Comparison of ENCODE assay signal across 13 cellular contexts in genomic region chr19:4295972-4296771, GRCh38. TPM values are rescaled to one million over a fixed set of nuclear protein-coding genes. Genes with fewer than 3 reads are reported as not detected.
DNase-seq lines count a peak whose midpoint lies in the region; ATAC-seq, FAIRE-seq and TF ChIP-seq lines count a peak whose summit lies in the region.
"Had no signal": no experiment of that assay in that cellular context is flagged by ENCODE, and none has a peak within 500 bp of the region (broad histone marks: within the 10 kb centered on the region; RNA-seq: fewer than 3 reads in every experiment).

No MANE protein-coding gene starts in this region.

- H3K9me3 ChIP-seq in endothelial cell of umbilical vein (replicated peaks; ENCODE audit: control insufficient read depth, insufficient read depth, low read length): no peaks in the 10 kb centered on the region

- no peaks in the 10 kb centered on the region for H3K4me1 ChIP-seq in endothelial cell of umbilical vein (ENCODE audit: control insufficient read depth, extremely low read depth, insufficient read depth, low read length)

- no TSS peak for BruUV-seq in endothelial cell of umbilical vein (replicated peaks; lab: Mats Ljungman, UMichigan)

- H3K4me3 ChIP-seq in endothelial cell of umbilical vein (replicated peaks in 1 of 3; ENCODE audit: insufficient read depth in 1 of 3, low read depth in 1 of 3, low read length in 3 of 3): no peak overlapping the region

- H2AFZ ChIP-seq in endothelial cell of umbilical vein (ENCODE audit: low read depth, low read length): no peak overlapping the region

- no peak for FAIRE-seq in endothelial cell of umbilical vein (lab: Jason Lieb, UNC)
- no peak for FAIRE-seq in HTR-8/SVneo (lab: Jason Lieb, UNC)

- dilution Hi-C loops in endothelial cell of umbilical vein (cut with MboI; ENCODE audit: extremely low pct_ligation_motif_present, low sequenced_read_pairs): no loop called here

- H3K9ac ChIP-seq in endothelial cell of umbilical vein (replicated peaks; ENCODE audit: extremely low read depth, insufficient read depth, low read length): no peak overlapping the region

- no peak overlapping the region for H3K4me2 ChIP-seq in endothelial cell of umbilical vein (ENCODE audit: insufficient read depth, low read length)

- H3K79me2 ChIP-seq in endothelial cell of umbilical vein (ENCODE audit: control insufficient read depth, insufficient read depth, low read length): no peaks in the 10 kb centered on the region

- no peaks in the 10 kb centered on the region for H4K20me1 ChIP-seq in endothelial cell of umbilical vein (replicated peaks; ENCODE audit: control insufficient read depth, extremely low read depth, insufficient read depth, low read length)

- no peaks in the 10 kb centered on the region for H3K36me3 ChIP-seq in endothelial cell of umbilical vein (ENCODE audit: control insufficient read depth in 2 of 2, extremely low read depth in 1 of 2, insufficient read depth in 2 of 2, low read length in 2 of 2)

- CTCF ChIA-PET in endothelial cell of umbilical vein (lab: Charles Lee): interaction anchor here (0.6 to 2.0 kb wide), 4 partner anchors 20 to 56 kb away, joined by 3 to 7 read pairs (median 5); no protein-coding TSS in a partner anchor

- POLR2A ChIA-PET in endothelial cell of umbilical vein (lab: Charles Lee): interaction anchor here (0.5 kb wide), 1 partner anchor 15 kb away, joined by 3 read pairs; no protein-coding TSS in a partner anchor

- peak; percentile 5 to 23 for DNase-seq in NCI-H526 (lab: John Stamatoyannopoulos, UW)
- no peak for DNase-seq in NCI-H526 treated with DMSO at 0.1 percent for 48 hours (lab: John Stamatoyannopoulos, UW)
- DNase-seq in NCI-H2196 treated with DMSO at 0.1 percent for 48 hours (lab: John Stamatoyannopoulos, UW; ENCODE audit: unreplicated experiment): peak; percentile 71
- DNase-seq in endothelial cell of umbilical vein (ENCODE audit: low read depth, low spot score): peak; percentile 18
- DNase-seq in substantia nigra (lab: John Stamatoyannopoulos, UW): peak in 43 of 49 donors; percentile 5 to 71 (median 38)
- DNase-seq in sciatic nerve (ENCODE audit: low spot score): no peak
- no peak for DNase-seq in HTR-8/SVneo (ENCODE audit: insufficient read length, low spot score)
- no peak for DNase-seq in SIG-M5 treated with dmso at 0.1 percent for 504 hours (lab: John Stamatoyannopoulos, UW; ENCODE audit: unreplicated experiment)
- DNase-seq: Kasumi-1; stimulated activated CD4-positive, alpha-beta T cell treated with anti-CD3 and anti-CD28 coated beads, Interleukin-1b, Interleukin-23, amount 100 ng/mL, for 48 hours had no signal

- no peak for TF ChIP-seq CTCF in endothelial cell of umbilical vein (IDR thresholded peaks at IDR 0.05; ENCODE audit: extremely low read depth in 1 of 2, insufficient read depth in 1 of 2, low read depth in 1 of 2, low read length in 2 of 2)

- H3K9me1 ChIP-seq in endothelial cell of umbilical vein (replicated peaks; ENCODE audit: control insufficient read depth, extremely low read depth, insufficient read depth, low read length): no peaks in the 10 kb centered on the region

- H3K27ac ChIP-seq in endothelial cell of umbilical vein (ENCODE audit: insufficient read depth, low read depth, low read length) (no peak overlapping the region), substantia nigra (ENCODE audit: low read depth, low read length, poor library complexity, severe bottlenecking) (no peak overlapping the region)

- no peaks in the 10 kb centered on the region for H3K27me3 ChIP-seq in endothelial cell of umbilical vein (ENCODE audit: control insufficient read depth in 2 of 2, insufficient read depth in 2 of 2, low read length in 2 of 2)

- intact Hi-C loops in endothelial cell of umbilical vein (cut with micrococcal nuclease): no loop called here
- intact Hi-C loops in sciatic nerve (cut with DNase I): no loop called here

- no peak for TF ChIP-seq POLR2A in endothelial cell of umbilical vein (IDR thresholded peaks at IDR 0.05; ENCODE audit: low read depth, low read length)

- no peak for ATAC-seq in sciatic nerve

TF ChIP-seq in endothelial cell of umbilical vein, 7 proteins besides CTCF, POLR2A, EP300 and RAD21:
- no peak for TF ChIP-seq JUN (IDR thresholded peaks at IDR 0.05; ENCODE audit: borderline replicate concordance, insufficient read depth, insufficient read length, low read depth)
- no peak for TF ChIP-seq MAX (IDR thresholded peaks at IDR 0.05; ENCODE audit: insufficient read depth, insufficient read length)
- no peak for TF ChIP-seq MYC (IDR thresholded peaks at IDR 0.05; ENCODE audit: low read depth, low read length)
- TF ChIP-seq GATA2 (IDR thresholded peaks at IDR 0.05; ENCODE audit: insufficient read depth, insufficient read length, low read depth, low read length): no peak
- no peak for TF ChIP-seq POLR2AphosphoS5 (IDR thresholded peaks at IDR 0.05; ENCODE audit: insufficient read depth, low read depth, low read length)
- no peak for TF ChIP-seq FOS (IDR thresholded peaks at IDR 0.05; ENCODE audit: borderline replicate concordance, insufficient read depth, low read length)
- TF ChIP-seq EZH2 (IDR thresholded peaks at IDR 0.05; ENCODE audit: borderline replicate concordance, low read depth, low read length, severe bottlenecking): no peak

RNA-seq across cellular contexts. Expression of gene TMIGD2, which starts 6.0 kb away (rescaled TPM):
- not detected in 2 replicates for total RNA-seq in endothelial cell of umbilical vein
- polyA plus RNA-seq in endothelial cell of umbilical vein: not detected in 2 replicates
- not detected in 2 replicates for polyA plus RNA-seq in endothelial cell of umbilical vein (2011; cell fraction: cytosol; rRNA removed)
- not detected in 2 replicates for polyA plus RNA-seq in endothelial cell of umbilical vein (2011; cell fraction: nucleus; rRNA removed)
- not detected in 2 replicates for polyA plus RNA-seq in endothelial cell of umbilical vein (2012)
- not detected in 2 replicates for polyA minus RNA-seq in endothelial cell of umbilical vein
- polyA minus RNA-seq in endothelial cell of umbilical vein (2011; cell fraction: cytosol; rRNA and poly(A)+ RNA removed): not detected
- polyA minus RNA-seq in endothelial cell of umbilical vein (2011; cell fraction: nucleus; rRNA and poly(A)+ RNA removed): not detected in 2 replicates
- 0.85 TPM for total RNA-seq in sciatic nerve
- total RNA-seq: A172, cardiac septum had no signal

RNA-seq across cellular contexts. Expression of gene FSD1, which starts 8.2 kb away (rescaled TPM):
- total RNA-seq in endothelial cell of umbilical vein (25.8 and 26.0 TPM in 2 replicates), sciatic nerve (0.31 TPM)
- polyA plus RNA-seq in endothelial cell of umbilical vein: 55.5 and 95.4 TPM in 2 replicates
- polyA plus RNA-seq in endothelial cell of umbilical vein (2011; cell fraction: cytosol; rRNA removed): 29.1 and 37.6 TPM in 2 replicates
- polyA plus RNA-seq in endothelial cell of umbilical vein (2011; cell fraction: nucleus; rRNA removed): 63.2 and 66.5 TPM in 2 replicates
- polyA plus RNA-seq in endothelial cell of umbilical vein (2012): 27.7 and 38.5 TPM in 2 replicates
- 11.9 and 17.9 TPM in 2 replicates for polyA minus RNA-seq in endothelial cell of umbilical vein
- polyA minus RNA-seq in endothelial cell of umbilical vein (2011; cell fraction: cytosol; rRNA and poly(A)+ RNA removed): 3.1 TPM
- polyA minus RNA-seq in endothelial cell of umbilical vein (2011; cell fraction: nucleus; rRNA and poly(A)+ RNA removed): 7.2 and 10.6 TPM in 2 replicates

RNA-seq across cellular contexts. Expression of gene SHD, which starts 17.1 kb away (rescaled TPM):
- not detected in 2 replicates for total RNA-seq in endothelial cell of umbilical vein
- not detected in 2 replicates for polyA plus RNA-seq in endothelial cell of umbilical vein
- not detected in 2 replicates for polyA plus RNA-seq in endothelial cell of umbilical vein (2011; cell fraction: cytosol; rRNA removed)
- not detected in 2 replicates for polyA plus RNA-seq in endothelial cell of umbilical vein (2011; cell fraction: nucleus; rRNA removed)
- polyA plus RNA-seq in endothelial cell of umbilical vein (2012): not detected in 2 replicates
- not detected in 2 replicates for polyA minus RNA-seq in endothelial cell of umbilical vein
- not detected for polyA minus RNA-seq in endothelial cell of umbilical vein (2011; cell fraction: cytosol; rRNA and poly(A)+ RNA removed)
- polyA minus RNA-seq in endothelial cell of umbilical vein (2011; cell fraction: nucleus; rRNA and poly(A)+ RNA removed): not detected in 2 replicates
- total RNA-seq in sciatic nerve: not detected
- total RNA-seq: cardiac septum; T-helper 1 cell treated with Interleukin-12 subunit alpha and Interleukin-12 subunit beta and Interleukin-4 antibody, amounts not matched to agents 30 ng/mL and 1 ng/mL, for 36 hours had no signal

RNA-seq across cellular contexts. Expression of gene STAP2, which starts 42.5 kb away (rescaled TPM):
- total RNA-seq in endothelial cell of umbilical vein (11.8 and 12.2 TPM in 2 replicates), sciatic nerve (3.7 TPM)
- 21.7 and 21.8 TPM in 2 replicates for polyA plus RNA-seq in endothelial cell of umbilical vein
- 14.2 and 17.3 TPM in 2 replicates for polyA plus RNA-seq in endothelial cell of umbilical vein (2011; cell fraction: cytosol; rRNA removed)
- polyA plus RNA-seq in endothelial cell of umbilical vein (2011; cell fraction: nucleus; rRNA removed): 20.5 and 24.1 TPM in 2 replicates
- polyA plus RNA-seq in endothelial cell of umbilical vein (2012): 7.2 and 18.3 TPM in 2 replicates
- 8.1 and 11.6 TPM in 2 replicates for polyA minus RNA-seq in endothelial cell of umbilical vein
- not detected for polyA minus RNA-seq in endothelial cell of umbilical vein (2011; cell fraction: cytosol; rRNA and poly(A)+ RNA removed)
- polyA minus RNA-seq in endothelial cell of umbilical vein (2011; cell fraction: nucleus; rRNA and poly(A)+ RNA removed): 3.0 and 6.0 TPM in 2 replicates

RNA-seq across cellular contexts. Expression of gene MPND, which starts 47.2 kb away (rescaled TPM):
- 21.1 and 22.1 TPM in 2 replicates for total RNA-seq in endothelial cell of umbilical vein
- 13.8 and 14.8 TPM in 2 replicates for polyA plus RNA-seq in endothelial cell of umbilical vein
- 9.0 and 11.6 TPM in 2 replicates for polyA plus RNA-seq in endothelial cell of umbilical vein (2011; cell fraction: cytosol; rRNA removed)
- 6.7 and 7.7 TPM in 2 replicates for polyA plus RNA-seq in endothelial cell of umbilical vein (2011; cell fraction: nucleus; rRNA removed)
- polyA plus RNA-seq in endothelial cell of umbilical vein (2012): 13.3 and 22.7 TPM in 2 replicates
- polyA minus RNA-seq in endothelial cell of umbilical vein: 7.7 and 11.2 TPM in 2 replicates
- polyA minus RNA-seq in endothelial cell of umbilical vein (2011; cell fraction: cytosol; rRNA and poly(A)+ RNA removed): 8.4 TPM
- polyA minus RNA-seq in endothelial cell of umbilical vein (2011; cell fraction: nucleus; rRNA and poly(A)+ RNA removed): 1.8 and 6.9 TPM in 2 replicates
- total RNA-seq in sciatic nerve: 13.1 TPM

Comparison
In these comparisons a context has a peak if more than half of its experiments do, and no peak if none do; other contexts are left out.
1. DNase-seq: peak in NCI-H526 (2 of 2), NCI-H2196 treated with DMSO at 0.1 percent for 48 hours (single experiment), endothelial cell of umbilical vein (single experiment) and substantia nigra (43 of 49); none in NCI-H526 treated with DMSO at 0.1 percent for 48 hours (single experiment), sciatic nerve (single experiment), HTR-8/SVneo (single experiment) and SIG-M5 treated with dmso at 0.1 percent for 504 hours (single experiment).
2. RNA of gene FSD1, which starts 8.2 kb away (total RNA-seq): 25.8 to 26.0 TPM in endothelial cell of umbilical vein; 0.31 TPM in sciatic nerve (single experiment); every median in the first group is over 10 times any median in the second.